ENCODE assay signal across 8 cellular contexts in genomic region chr5:131796793-131797693, GRCh38. TPM values are rescaled to one million over a fixed set of nuclear protein-coding genes. Genes with fewer than 3 reads are reported as not detected.
A peak's percentile ranks its signal among the peaks of the same experiment; 100 is the strongest.
DNase-seq lines count a peak whose midpoint lies in the region; ATAC-seq and TF ChIP-seq lines count a peak whose summit lies in the region.

Gene FNIP1 (minus strand): TSS chr5:131797017. CDS start chr5:131796921, 96 bp downstream.

- ATAC-seq in HG03460 (IDR thresholded peaks at IDR 0.05; ENCODE audit: unreplicated experiment) (peak; percentile 91), left colon (peak; percentile 95)

- H3K9me3 ChIP-seq in BE2C, result no peaks in the 10 kb centered on the region
- H3K9me3 ChIP-seq in colonic mucosa, result no peaks in the 10 kb centered on the region

- H3K4me1 ChIP-seq in BE2C (no peaks in the 10 kb centered on the region), colonic mucosa (no peaks in the 10 kb centered on the region)

- intact Hi-C loops in colonic mucosa (cut with DNase I) (loop anchor here (5.0 kb wide), 1 partner anchor 160 kb away; the partner anchor contains the start of gene RAPGEF6), left colon (cut with DNase I, micrococcal nuclease) (no loop called here)

- H3K27me3 ChIP-seq in BE2C, result no peaks in the 10 kb centered on the region
- H3K27me3 ChIP-seq in colonic mucosa, result no peaks in the 10 kb centered on the region

- DNase-seq in BE2C, result peak; percentile 100
- DNase-seq in GM19240 (ENCODE audit: insufficient read length, low spot score), result peak; percentile 93
- DNase-seq in NCI-H526 (lab: John Stamatoyannopoulos, UW), result peak; percentile 89 to 97
- DNase-seq in activated CD4-positive, alpha-beta T cell treated with anti-CD3 and anti-CD28 coated beads for 48 hours, result peak; percentile 99
- DNase-seq in colonic mucosa, result peak; percentile 100
- DNase-seq in left colon, result peak; percentile 100
- peak; percentile 99 for DNase-seq in stimulated activated CD4-positive, alpha-beta T cell treated with anti-CD3 and anti-CD28 coated beads, Interleukin-1b, Interleukin-23, amount 100 ng/mL, for 48 hours

- H3K4me3 ChIP-seq in BE2C (ENCODE audit: low read depth, low read length), result peak within 1 kb of the TSS; percentile 81
- H3K4me3 ChIP-seq in colonic mucosa, result peak within 1 kb of the TSS; percentile 92

- peak within 1 kb of the TSS; percentile 91 to 99 for H3K9ac ChIP-seq in colonic mucosa (ENCODE audit: low read depth in 2 of 2, low read length in 2 of 2)

- TF ChIP-seq CTCF in BE2C (IDR thresholded peaks at IDR 0.05; ENCODE audit: low read depth, low read length) (peak; percentile 40), colonic mucosa (IDR thresholded peaks at IDR 0.05) (no peak)

- H3K27ac ChIP-seq in colonic mucosa, result peak within 1 kb of the TSS; percentile 98

- H3K36me3 ChIP-seq in BE2C (no peaks in the 10 kb centered on the region), colonic mucosa (no peaks in the 10 kb centered on the region)

RNA-seq across cellular contexts. Expression of gene FNIP1, which starts in this region (rescaled TPM):
- 11.2 TPM for polyA plus RNA-seq in BE2C (2012; ENCODE audit: insufficient read depth, insufficient read length, low read depth)
- total RNA-seq in colonic mucosa (10 to 100 TPM; 18.1 to 41.2 TPM), left colon (10 to 100 TPM; 31.2 to 34.3 TPM)

Comparison
In these comparisons a context has a peak if more than half of its experiments do, and no peak if none do; other contexts are left out.
1. Peak in every context shown above with its lines: DNase-seq, ATAC-seq, H3K4me3 ChIP-seq and H3K27ac ChIP-seq.